In the genomic region with DNA sequence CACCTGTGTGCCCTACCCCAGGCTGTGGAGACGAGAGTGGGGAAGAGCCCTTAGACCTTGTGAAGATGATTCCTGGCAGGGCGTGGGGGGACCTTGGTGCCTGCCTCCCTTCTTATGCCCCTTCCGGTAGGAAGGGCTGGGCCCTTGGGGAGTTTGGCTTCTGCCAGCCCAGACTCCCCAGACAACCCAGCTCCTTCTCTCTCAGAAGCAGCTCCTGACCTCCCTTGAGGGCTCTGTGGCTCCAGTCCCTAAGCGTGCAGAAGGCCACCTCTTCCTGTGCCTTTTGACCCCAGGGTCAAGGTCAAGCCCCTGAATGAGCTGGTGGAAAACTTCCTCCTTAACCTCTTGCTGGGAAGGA, we compare ENCODE assay signal across 8 cellular contexts. TPM values are rescaled to one million over a fixed set of nuclear protein-coding genes. Genes with fewer than 3 reads are reported as not detected.
DNase-seq lines count a peak whose midpoint lies in the region; ATAC-seq and TF ChIP-seq lines count a peak whose summit lies in the region.

No MANE protein-coding gene starts in this region.

- CTCF ChIA-PET in Caco-2 (lab: Charles Lee): interaction anchor here (0.6 to 1.7 kb wide), 4 partner anchors 8 to 70 kb away, joined by 3 to 15 read pairs (median 6); no protein-coding TSS in a partner anchor

- H3K4me2 ChIP-seq in neural progenitor cell: peak overlapping the region; percentile 98

- H3K27me3 ChIP-seq in Caco-2 (replicated peaks; ENCODE audit: control insufficient read depth, insufficient read depth, low read length) (no peaks in the 10 kb centered on the region), neural progenitor cell (peaks cover 6% of the 10 kb centered on the region)

- H2AFZ ChIP-seq in neural progenitor cell (replicated peaks): no peak overlapping the region

- H3K9me3 ChIP-seq in Caco-2 (no peaks in the 10 kb centered on the region), neural progenitor cell (ENCODE audit: low read depth) (no peaks in the 10 kb centered on the region)

- H3K27ac ChIP-seq in neural progenitor cell: no peak overlapping the region

- H3K4me3 ChIP-seq in Caco-2 (ENCODE audit: low read depth, low read length) (peak overlapping the region; percentile 53), neural progenitor cell (peak overlapping the region; percentile 91)

- ATAC-seq in GM18873 (IDR thresholded peaks at IDR 0.05; ENCODE audit: low FRiP score, unreplicated experiment): no peak
- no peak for ATAC-seq in left lobe of liver

- no peak overlapping the region for H3K9ac ChIP-seq in neural progenitor cell

- POLR2A ChIA-PET in Caco-2 (lab: Charles Lee): interaction anchor here (2.1 kb wide), 1 partner anchor 30 kb away, joined by 12 read pairs; no protein-coding TSS in a partner anchor

- peaks cover 24% of the 10 kb centered on the region for H3F3A ChIP-seq in neural progenitor cell (ENCODE audit: low read depth)

- no peaks in the 10 kb centered on the region for H3K9me3 Mint-ChIP-seq in Caco-2 (ENCODE audit: unreplicated experiment)
- H3K9me3 Mint-ChIP-seq in dendritic cell treated with granulocyte-macrophage colony-stimulating factor and Interleukin-4, amounts not matched to agents 40 ng/mL and 50 ng/mL, for 4 days: no peaks in the 10 kb centered on the region
- H3K9me3 Mint-ChIP-seq in neural progenitor cell: no peaks in the 10 kb centered on the region

- H3K36me3 Mint-ChIP-seq in Caco-2 (ENCODE audit: insufficient read depth, unreplicated experiment) (no peaks in the 10 kb centered on the region), neural progenitor cell (no peaks in the 10 kb centered on the region)
- no peaks in the 10 kb centered on the region for H3K36me3 Mint-ChIP-seq in dendritic cell treated with granulocyte-macrophage colony-stimulating factor and Interleukin-4, amounts not matched to agents 40 ng/mL and 50 ng/mL, for 4 days (ENCODE audit: low read depth)

- peak overlapping the region; percentile 76 for H3K27ac Mint-ChIP-seq in Caco-2 (ENCODE audit: unreplicated experiment)
- H3K27ac Mint-ChIP-seq in dendritic cell treated with granulocyte-macrophage colony-stimulating factor and Interleukin-4, amounts not matched to agents 40 ng/mL and 50 ng/mL, for 4 days: peak overlapping the region; percentile 61
- H3K27ac Mint-ChIP-seq in neural progenitor cell: no peak overlapping the region

- H3K27me3 Mint-ChIP-seq in Caco-2 (ENCODE audit: insufficient read depth, unreplicated experiment) (no peaks in the 10 kb centered on the region), neural progenitor cell (ENCODE audit: insufficient read depth, low read depth) (peaks cover 12% of the 10 kb centered on the region)
- H3K27me3 Mint-ChIP-seq in dendritic cell treated with granulocyte-macrophage colony-stimulating factor and Interleukin-4, amounts not matched to agents 40 ng/mL and 50 ng/mL, for 4 days: peaks cover 5% of the 10 kb centered on the region

- no peak for TF ChIP-seq CTCF in Caco-2 (IDR thresholded peaks at IDR 0.05; ENCODE audit: insufficient read depth in 1 of 2, low read depth in 1 of 2, low read length in 1 of 2, severe bottlenecking in 1 of 2, unreplicated experiment in 1 of 2)
- no peak for TF ChIP-seq CTCF in neural progenitor cell (IDR thresholded peaks at IDR 0.05)

- H3K36me3 ChIP-seq in Caco-2 (ENCODE audit: control insufficient read depth, insufficient read depth, low read length): no peaks in the 10 kb centered on the region
- no peaks in the 10 kb centered on the region for H3K36me3 ChIP-seq in neural progenitor cell

- H3K4me3 Mint-ChIP-seq in Caco-2 (ENCODE audit: unreplicated experiment) (peak overlapping the region; percentile 90), neural progenitor cell (peak overlapping the region; percentile 88)
- peak overlapping the region; percentile 85 for H3K4me3 Mint-ChIP-seq in dendritic cell treated with granulocyte-macrophage colony-stimulating factor and Interleukin-4, amounts not matched to agents 40 ng/mL and 50 ng/mL, for 4 days

- peaks cover 18% of the 10 kb centered on the region for H3K4me1 ChIP-seq in Caco-2
- peaks cover 22% of the 10 kb centered on the region for H3K4me1 ChIP-seq in neural progenitor cell

- peaks cover 39% of the 10 kb centered on the region for H3K79me2 ChIP-seq in neural progenitor cell (ENCODE audit: low read depth)

- H4K20me1 ChIP-seq in neural progenitor cell (ENCODE audit: low read depth): peaks cover 27% of the 10 kb centered on the region

- H3K4me1 Mint-ChIP-seq in Caco-2 (ENCODE audit: low read depth, unreplicated experiment) (no peaks in the 10 kb centered on the region), neural progenitor cell (peaks cover 19% of the 10 kb centered on the region)
- H3K4me1 Mint-ChIP-seq in dendritic cell treated with granulocyte-macrophage colony-stimulating factor and Interleukin-4, amounts not matched to agents 40 ng/mL and 50 ng/mL, for 4 days (ENCODE audit: low read depth): peaks cover 44% of the 10 kb centered on the region

- intact Hi-C loops in Caco-2 (cut with micrococcal nuclease; ENCODE audit: unreplicated experiment): no loop called here
- intact Hi-C loops in dendritic cell treated with granulocyte-macrophage colony-stimulating factor and Interleukin-4, amounts not matched to agents 40 ng/mL and 50 ng/mL, for 4 days (cut with micrococcal nuclease): no loop called here

- DNase-seq in Caco-2 (no peak), LoVo (ENCODE audit: low spot score) (peak; percentile 39), neural progenitor cell (ENCODE audit: low spot score) (no peak), left lobe of liver (ENCODE audit: low spot score) (no peak), cortex of kidney (lab: John Stamatoyannopoulos, UW) (no peak), SK-N-DZ (ENCODE audit: low spot score) (no peak)

- TSS peak; percentile 19 for BruUV-seq in Caco-2 (replicated peaks; lab: Mats Ljungman, UMichigan)

RNA-seq across cellular contexts. Expression of a gene that starts 1.0 kb away (rescaled TPM):
- total RNA-seq in Caco-2 (2022) (26.9 and 29.0 TPM in 2 replicates), neural progenitor cell (ENCODE audit: low replicate concordance) (18.7 and 43.9 TPM in 2 replicates), left lobe of liver (12.9 TPM)
- polyA plus RNA-seq in SK-N-DZ (2014; cell fraction: cytosol; rRNA removed): 9.8 and 13.7 TPM in 2 replicates
- 8.9 and 15.9 TPM in 2 replicates for polyA plus RNA-seq in SK-N-DZ (2014; cell fraction: nucleus; rRNA removed)

RNA-seq across cellular contexts. Expression of a gene that starts 58.3 kb away (rescaled TPM):
- total RNA-seq in Caco-2 (2022): 389 and 421 TPM in 2 replicates
- total RNA-seq in neural progenitor cell (ENCODE audit: low replicate concordance): 831 and 964 TPM in 2 replicates
- 84.3 TPM for total RNA-seq in left lobe of liver
- 665 and 667 TPM in 2 replicates for polyA plus RNA-seq in SK-N-DZ (2014; cell fraction: cytosol; rRNA removed)
- 670 and 900 TPM in 2 replicates for polyA plus RNA-seq in SK-N-DZ (2014; cell fraction: nucleus; rRNA removed)
